Comparison of ENCODE assay signal across 8 cellular contexts in the genomic region with DNA sequence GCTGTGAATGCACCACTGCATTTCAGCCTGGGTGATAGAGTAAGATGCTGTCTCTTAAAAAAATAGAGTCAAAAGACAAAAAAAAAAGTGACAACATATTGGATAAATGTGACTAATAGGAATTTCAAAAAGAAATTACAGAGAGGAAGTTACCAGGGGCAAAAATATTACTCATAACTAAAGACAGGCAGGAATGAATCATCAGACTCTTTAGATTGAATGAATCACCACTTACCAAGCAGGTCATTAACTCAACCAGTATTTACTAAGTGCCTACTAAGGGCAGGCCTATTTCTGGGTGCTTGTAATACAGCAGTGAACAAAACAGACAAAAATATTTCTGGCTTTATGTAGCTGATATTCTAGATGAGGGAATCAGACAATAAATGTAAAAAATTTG.
DNase-seq lines count a peak whose midpoint lies in the region; ATAC-seq, FAIRE-seq and TF ChIP-seq lines count a peak whose summit lies in the region.
"Not testable (repeated sequence)": the region's sequence is repeated elsewhere in the genome, so short reads cannot be mapped to it uniquely, and the experiment has no call there.

No MANE protein-coding gene starts in this region.

- H3K27ac Mint-ChIP-seq in activated B cell treated with CpG ODN at 0.5 μM for 24 hours; activated naive CD8-positive, alpha-beta T cell treated with anti-CD3 and anti-CD28 coated beads, Interleukin-2, amount 50 U/mL, for 24 hours; natural killer cell treated with Interleukin-12 subunit alpha and Interleukin-12 subunit beta and Interleukin-15 and Interleukin-18, amount 100 ng/mL, for 72 hours: not testable (repeated sequence)

- not testable (repeated sequence) for DNase-seq in activated B cell treated with CpG ODN at 0.5 μM for 24 hours; activated naive CD8-positive, alpha-beta T cell treated with anti-CD3 and anti-CD28 coated beads, Interleukin-2, amount 50 U/mL, for 24 hours; natural killer cell treated with Interleukin-12 subunit alpha and Interleukin-12 subunit beta and Interleukin-15 and Interleukin-18, amount 100 ng/mL, for 72 hours (ENCODE audit: low spot score)

- ATAC-seq in GM18870 (IDR thresholded peaks at IDR 0.05; ENCODE audit: unreplicated experiment), result peak; percentile 81
- peak; percentile 67 for ATAC-seq in GM21619 (IDR thresholded peaks at IDR 0.05; ENCODE audit: unreplicated experiment)
- peak; percentile 74 for ATAC-seq in HG02885 (IDR thresholded peaks at IDR 0.05; ENCODE audit: poor library complexity, unreplicated experiment)
- ATAC-seq in HG03520 (IDR thresholded peaks at IDR 0.05; ENCODE audit: unreplicated experiment), result peak; percentile 40
- peak; percentile 57 for ATAC-seq in activated B cell treated with CpG ODN at 0.5 μM for 24 hours (ENCODE audit: low read depth)
- peak; percentile 81 for ATAC-seq in activated naive CD8-positive, alpha-beta T cell treated with anti-CD3 and anti-CD28 coated beads, Interleukin-2, amount 50 U/mL, for 24 hours
- peak; percentile 72 to 82 for ATAC-seq in natural killer cell treated with Interleukin-12 subunit alpha and Interleukin-12 subunit beta and Interleukin-15 and Interleukin-18, amount 100 ng/mL, for 72 hours

- CTCF ChIA-PET in activated B cell treated with CpG ODN at 0.5 μM for 24 hours (lab: Charles Lee), result not testable (repeated sequence)

- H3K27me3 Mint-ChIP-seq in activated B cell treated with CpG ODN at 0.5 μM for 24 hours; activated naive CD8-positive, alpha-beta T cell treated with anti-CD3 and anti-CD28 coated beads, Interleukin-2, amount 50 U/mL, for 24 hours; natural killer cell treated with Interleukin-12 subunit alpha and Interleukin-12 subunit beta and Interleukin-15 and Interleukin-18, amount 100 ng/mL, for 72 hours: not testable (repeated sequence)

- TF ChIP-seq CTCF in activated B cell treated with CpG ODN at 0.5 μM for 24 hours (IDR thresholded peaks at IDR 0.05), result not testable (repeated sequence)

- H3K9me3 Mint-ChIP-seq in activated B cell treated with CpG ODN at 0.5 μM for 24 hours; activated naive CD8-positive, alpha-beta T cell treated with anti-CD3 and anti-CD28 coated beads, Interleukin-2, amount 50 U/mL, for 24 hours; natural killer cell treated with Interleukin-12 subunit alpha and Interleukin-12 subunit beta and Interleukin-15 and Interleukin-18, amount 100 ng/mL, for 72 hours: not testable (repeated sequence)

- intact Hi-C loops in activated B cell treated with CpG ODN at 0.5 μM for 24 hours (cut with micrococcal nuclease), result not testable (repeated sequence)

- POLR2A ChIA-PET in activated B cell treated with CpG ODN at 0.5 μM for 24 hours (lab: Charles Lee), result not testable (repeated sequence)

- not testable (repeated sequence) for H3K36me3 Mint-ChIP-seq in activated B cell treated with CpG ODN at 0.5 μM for 24 hours (ENCODE audit: low read depth); activated naive CD8-positive, alpha-beta T cell treated with anti-CD3 and anti-CD28 coated beads, Interleukin-2, amount 50 U/mL, for 24 hours (ENCODE audit: low read depth); natural killer cell treated with Interleukin-12 subunit alpha and Interleukin-12 subunit beta and Interleukin-15 and Interleukin-18, amount 100 ng/mL, for 72 hours

- H3K4me1 Mint-ChIP-seq in activated B cell treated with CpG ODN at 0.5 μM for 24 hours; activated naive CD8-positive, alpha-beta T cell treated with anti-CD3 and anti-CD28 coated beads, Interleukin-2, amount 50 U/mL, for 24 hours; natural killer cell treated with Interleukin-12 subunit alpha and Interleukin-12 subunit beta and Interleukin-15 and Interleukin-18, amount 100 ng/mL, for 72 hours (ENCODE audit: low read depth in 2 of 2): not testable (repeated sequence)

- peak; percentile 30 for FAIRE-seq in A204.1 (lab: Jason Lieb, UNC)

- not testable (repeated sequence) for H3K4me3 Mint-ChIP-seq in activated B cell treated with CpG ODN at 0.5 μM for 24 hours; activated naive CD8-positive, alpha-beta T cell treated with anti-CD3 and anti-CD28 coated beads, Interleukin-2, amount 50 U/mL, for 24 hours; natural killer cell treated with Interleukin-12 subunit alpha and Interleukin-12 subunit beta and Interleukin-15 and Interleukin-18, amount 100 ng/mL, for 72 hours
